9 cellular contexts compared by ENCODE assay signal in the genomic region with DNA sequence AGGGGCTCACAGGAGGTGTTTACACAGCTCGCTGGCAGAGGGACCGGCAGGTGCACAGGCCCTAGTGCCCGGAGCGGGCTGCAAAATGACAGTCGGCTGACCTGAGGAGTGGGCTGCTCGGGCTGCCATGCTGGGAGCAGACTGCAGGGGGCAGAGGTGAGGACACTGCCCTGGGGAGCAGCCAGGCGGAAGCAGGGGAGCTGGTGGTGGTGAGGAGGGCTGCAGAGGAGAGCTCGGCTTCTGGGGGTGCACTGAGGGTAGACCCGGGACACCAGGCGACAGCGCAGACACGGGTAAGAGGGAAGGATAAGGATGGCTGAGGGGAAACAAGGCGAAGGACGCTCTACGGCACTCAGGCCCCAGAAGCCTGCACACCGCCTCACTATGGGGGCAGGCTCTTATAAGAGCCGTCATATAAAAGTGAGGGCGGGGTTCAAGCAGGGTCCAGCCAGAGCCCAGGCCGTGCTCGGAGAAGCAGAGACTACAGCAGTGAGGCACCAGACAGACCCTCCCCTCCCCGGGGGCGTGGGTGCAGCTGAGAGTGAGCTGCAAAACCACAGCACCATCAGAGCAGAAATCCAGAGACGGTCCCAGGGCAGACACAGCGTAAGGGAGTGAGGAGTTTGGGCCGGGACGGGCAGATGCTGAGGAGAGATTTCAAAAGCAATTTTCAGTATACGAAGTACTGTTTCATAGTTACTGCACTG.
DNase-seq lines count a peak whose midpoint lies in the region; ATAC-seq lines count a peak whose summit lies in the region.
"Had no signal": no experiment of that assay in that cellular context is flagged by ENCODE, and none has a peak within 500 bp of the region (broad histone marks: within the 10 kb centered on the region; RNA-seq: fewer than 3 reads in every experiment).

No MANE protein-coding gene starts in this region.

- no peak overlapping the region for H3K9ac ChIP-seq in neuronal stem cell (ENCODE audit: low read depth, low read length, poor library complexity)

- H2AFZ ChIP-seq in neuronal stem cell (ENCODE audit: low read length) = no peak overlapping the region

- H3K27me3 ChIP-seq in neuronal stem cell (ENCODE audit: control insufficient read depth in 3 of 3, insufficient read depth in 3 of 3, low read depth in 1 of 3, low read length in 3 of 3) = no peaks in the 10 kb centered on the region

- WGBS in neuronal stem cell (ENCODE audit: extremely low coverage in 2 of 2, insufficient read length in 2 of 2, insufficient replicate concordance in 1 of 2), 2 donors = no CpG with 5 or more reads among the region's 27 CpGs

- no peak overlapping the region for H4K91ac ChIP-seq in neuronal stem cell (ENCODE audit: low read depth, low read length, poor library complexity)

- no peaks in the 10 kb centered on the region for H3K27me3 Mint-ChIP-seq in activated naive CD8-positive, alpha-beta T cell treated with anti-CD3 and anti-CD28 coated beads, Interleukin-2, amount 10 ng/mL, durations not matched to agents 7 days and 5 days

- H3K36me3 ChIP-seq in neuronal stem cell (replicated peaks in 1 of 2; ENCODE audit: control insufficient read depth in 2 of 2, insufficient read depth in 2 of 2, low read length in 2 of 2) = peaks cover 5 to 31% of the 10 kb centered on the region in 2 donors

- H3K4me1 ChIP-seq in neuronal stem cell (ENCODE audit: control insufficient read depth in 2 of 2, insufficient read depth in 1 of 2, low read depth in 1 of 2, low read length in 2 of 2) = peaks cover 25 to 32% of the 10 kb centered on the region in 2 donors

- peak overlapping the region; percentile 56 for H2AK5ac ChIP-seq in neuronal stem cell (ENCODE audit: low read depth, low read length)

- H3K4me1 Mint-ChIP-seq in activated naive CD8-positive, alpha-beta T cell treated with anti-CD3 and anti-CD28 coated beads, Interleukin-2, amount 10 ng/mL, durations not matched to agents 7 days and 5 days = peaks cover 84% of the 10 kb centered on the region

- H3K9me3 ChIP-seq in neuronal stem cell (replicated peaks in 1 of 2; ENCODE audit: control insufficient read depth in 2 of 2, insufficient read depth in 1 of 2, low read depth in 1 of 2, low read length in 2 of 2) = no peaks in the 10 kb centered on the region

- no peak overlapping the region for H4K8ac ChIP-seq in neuronal stem cell (ENCODE audit: low read depth, low read length)

- no peak overlapping the region for H3K23ac ChIP-seq in neuronal stem cell (ENCODE audit: low read depth, low read length, poor library complexity)

- no peak overlapping the region for H2BK12ac ChIP-seq in neuronal stem cell (ENCODE audit: low read length)

- H3K4me3 ChIP-seq in neuronal stem cell (ENCODE audit: low read length in 2 of 2) = no peak overlapping the region
- H3K4me3 ChIP-seq: lung had no signal

- H3K18ac ChIP-seq in neuronal stem cell (ENCODE audit: low read length) = peak overlapping the region; percentile 68

- H2BK120ac ChIP-seq in neuronal stem cell (ENCODE audit: low read depth, low read length) = no peak overlapping the region

- H3K9me3 Mint-ChIP-seq in activated naive CD8-positive, alpha-beta T cell treated with anti-CD3 and anti-CD28 coated beads, Interleukin-2, amount 10 ng/mL, durations not matched to agents 7 days and 5 days = no peaks in the 10 kb centered on the region

- DNase-seq in NCI-H146 (lab: John Stamatoyannopoulos, UW) = peak; percentile 89
- DNase-seq in NCI-H146 treated with DMSO at 0.1 percent for 48 hours (lab: John Stamatoyannopoulos, UW; ENCODE audit: unreplicated experiment) = no peak
- DNase-seq in NCI-H510A treated with DMSO at 0.1 percent for 48 hours (lab: John Stamatoyannopoulos, UW) = peak; percentile 95
- peak; percentile 71 for DNase-seq in activated naive CD8-positive, alpha-beta T cell treated with anti-CD3 and anti-CD28 coated beads, Interleukin-2, amount 10 ng/mL, durations not matched to agents 7 days and 5 days
- DNase-seq in neuronal stem cell (ENCODE audit: low spot score) = no peak
- no peak for DNase-seq in NCI-H187 treated with DMSO at 0.1 percent for 48 hours (lab: John Stamatoyannopoulos, UW)
- no peak for DNase-seq in NOMO-1 treated with DMSO at 0.1 percent for 48 hours (lab: John Stamatoyannopoulos, UW; ENCODE audit: unreplicated experiment)

- H3K36me3 Mint-ChIP-seq in activated naive CD8-positive, alpha-beta T cell treated with anti-CD3 and anti-CD28 coated beads, Interleukin-2, amount 10 ng/mL, durations not matched to agents 7 days and 5 days = peaks cover 23% of the 10 kb centered on the region

- H3K27ac ChIP-seq in neuronal stem cell (replicated peaks; ENCODE audit: low read length) = peak overlapping the region; percentile 33

- no peak overlapping the region for H3K4ac ChIP-seq in neuronal stem cell (ENCODE audit: low read length)

- H3K4me3 Mint-ChIP-seq in activated naive CD8-positive, alpha-beta T cell treated with anti-CD3 and anti-CD28 coated beads, Interleukin-2, amount 10 ng/mL, durations not matched to agents 7 days and 5 days = peak overlapping the region; percentile 79

- peak; percentile 19 for ATAC-seq in activated naive CD8-positive, alpha-beta T cell treated with anti-CD3 and anti-CD28 coated beads, Interleukin-2, amount 10 ng/mL, durations not matched to agents 7 days and 5 days (ENCODE audit: low read depth)
- ATAC-seq in HG03565 (IDR thresholded peaks at IDR 0.05; ENCODE audit: unreplicated experiment) = no peak

- H2BK15ac ChIP-seq in neuronal stem cell (ENCODE audit: low read length) = no peak overlapping the region

- H3K14ac ChIP-seq in neuronal stem cell (ENCODE audit: low read length) = no peak overlapping the region

- H3K79me1 ChIP-seq in neuronal stem cell (ENCODE audit: low read depth, low read length) = peaks cover 8% of the 10 kb centered on the region

- peak overlapping the region; percentile 83 for H3K27ac Mint-ChIP-seq in activated naive CD8-positive, alpha-beta T cell treated with anti-CD3 and anti-CD28 coated beads, Interleukin-2, amount 10 ng/mL, durations not matched to agents 7 days and 5 days

- H3K4me2 ChIP-seq in neuronal stem cell (ENCODE audit: insufficient read depth, low read length, poor library complexity, severe bottlenecking) = no peak overlapping the region

- POLR2A ChIA-PET in activated naive CD8-positive, alpha-beta T cell treated with anti-CD3 and anti-CD28 coated beads, Interleukin-2, amount 10 ng/mL, durations not matched to agents 7 days and 5 days (lab: Charles Lee) = interaction anchor here (1.0 to 11.2 kb wide), 8 partner anchors 10 to 154 kb away, joined by 3 to 114 read pairs (median 6); partner anchors contain the start of gene CCDC88C

- H2BK5ac ChIP-seq in neuronal stem cell (ENCODE audit: low read length) = no peak overlapping the region

Comparison
In these comparisons a context has a peak if more than half of its experiments do, and no peak if none do; other contexts are left out.
1. DNase-seq: peak in NCI-H146 (single experiment), NCI-H510A treated with DMSO at 0.1 percent for 48 hours (single experiment) and activated naive CD8-positive, alpha-beta T cell treated with anti-CD3 and anti-CD28 coated beads, Interleukin-2, amount 10 ng/mL, durations not matched to agents 7 days and 5 days (single experiment); none in NCI-H146 treated with DMSO at 0.1 percent for 48 hours (single experiment), neuronal stem cell (single experiment), NCI-H187 treated with DMSO at 0.1 percent for 48 hours (single experiment) and NOMO-1 treated with DMSO at 0.1 percent for 48 hours (single experiment).